In genomic region chr14:89276424-89276975, GRCh38 we compare ENCODE assay signal across 8 cellular contexts.
DNase-seq lines count a peak whose midpoint lies in the region; ATAC-seq and TF ChIP-seq lines count a peak whose summit lies in the region.

No MANE protein-coding gene starts in this region.

- CTCF ChIA-PET in WTC11 (lab: Charles Lee), result interaction anchor here (0.5 kb wide), 1 partner anchor 42 kb away, joined by 4 read pairs; no protein-coding TSS in a partner anchor

- ATAC-seq in GM21423 (IDR thresholded peaks at IDR 0.05; ENCODE audit: unreplicated experiment) (peak; percentile 95), WTC11 (no peak)

- H3K36me3 Mint-ChIP-seq in activated naive CD4-positive, alpha-beta T cell treated with anti-CD3 and anti-CD28 coated beads, Interleukin-2, amount 50 U/mL, for 24 hours, result peaks cover 26% of the 10 kb centered on the region
- peaks cover 24% of the 10 kb centered on the region for H3K36me3 Mint-ChIP-seq in WTC11

- H3K27ac Mint-ChIP-seq in activated naive CD4-positive, alpha-beta T cell treated with anti-CD3 and anti-CD28 coated beads, Interleukin-2, amount 50 U/mL, for 24 hours, result peak overlapping the region; percentile 53
- H3K27ac Mint-ChIP-seq in WTC11, result no peak overlapping the region

- H3K9me3 Mint-ChIP-seq in activated naive CD4-positive, alpha-beta T cell treated with anti-CD3 and anti-CD28 coated beads, Interleukin-2, amount 50 U/mL, for 24 hours, result no peaks in the 10 kb centered on the region
- no peaks in the 10 kb centered on the region for H3K9me3 Mint-ChIP-seq in WTC11

- H3K4me3 Mint-ChIP-seq in activated naive CD4-positive, alpha-beta T cell treated with anti-CD3 and anti-CD28 coated beads, Interleukin-2, amount 50 U/mL, for 24 hours, result peak overlapping the region; percentile 24
- no peak overlapping the region for H3K4me3 Mint-ChIP-seq in WTC11

- H3K4me1 Mint-ChIP-seq in activated naive CD4-positive, alpha-beta T cell treated with anti-CD3 and anti-CD28 coated beads, Interleukin-2, amount 50 U/mL, for 24 hours, result peaks cover 74% of the 10 kb centered on the region
- peaks cover 77% of the 10 kb centered on the region for H3K4me1 Mint-ChIP-seq in WTC11

- TF ChIP-seq CTCF in WTC11 (IDR thresholded peaks at IDR 0.05), result no peak

- no peaks in the 10 kb centered on the region for H3K27me3 Mint-ChIP-seq in activated naive CD4-positive, alpha-beta T cell treated with anti-CD3 and anti-CD28 coated beads, Interleukin-2, amount 50 U/mL, for 24 hours
- H3K27me3 Mint-ChIP-seq in WTC11 (ENCODE audit: low read depth), result no peaks in the 10 kb centered on the region

- peak; percentile 1 for DNase-seq in GDM1 (lab: John Stamatoyannopoulos, UW)
- DNase-seq in HT1080 (ENCODE audit: low read depth), result peak; percentile 51
- DNase-seq in stimulated activated CD4-positive, alpha-beta T cell treated with anti-CD3 and anti-CD28 coated beads, Interleukin-2, amount 100 ng/mL, for 48 hours, result peak; percentile 66 to 71
- no peak for DNase-seq in WTC11 (ENCODE audit: low spot score)
- DNase-seq in NCI-H345 treated with DMSO at 0.1 percent for 48 hours (lab: John Stamatoyannopoulos, UW; ENCODE audit: unreplicated experiment), result no peak
- DNase-seq in effector CD4-positive, alpha-beta T cell, result no peak

- POLR2A ChIA-PET in WTC11 (lab: Charles Lee), result no interaction called here

TF ChIP-seq in WTC11, 78 proteins besides CTCF, POLR2A, EP300 and RAD21:
- TF ChIP-seq AR (CRISPR knock-in tag; IDR thresholded peaks at IDR 0.05) (no peak), ARID4B (CRISPR knock-in tag; IDR thresholded peaks at IDR 0.05; ENCODE audit: borderline replicate concordance) (no peak), NFYB (CRISPR knock-in tag; conservative IDR thresholded peaks at IDR 0.05; ENCODE audit: low read depth) (no peak), NR2C2 (CRISPR knock-in tag; IDR thresholded peaks at IDR 0.05) (no peak), EMX1 (CRISPR knock-in tag; IDR thresholded peaks at IDR 0.05) (no peak), ETV6 (CRISPR knock-in tag; IDR thresholded peaks at IDR 0.05) (no peak), KAT7 (CRISPR knock-in tag; IDR thresholded peaks at IDR 0.05; ENCODE audit: borderline replicate concordance) (no peak), NR1H2 (CRISPR knock-in tag; IDR thresholded peaks at IDR 0.05) (no peak), TP53 (CRISPR knock-in tag; IDR thresholded peaks at IDR 0.05) (no peak), PRRX2 (CRISPR knock-in tag; IDR thresholded peaks at IDR 0.05) (no peak), FOXK1 (CRISPR knock-in tag; IDR thresholded peaks at IDR 0.05) (no peak), ZSCAN18 (CRISPR knock-in tag; IDR thresholded peaks at IDR 0.05) (no peak), ATF2 (CRISPR knock-in tag; IDR thresholded peaks at IDR 0.05; ENCODE audit: borderline replicate concordance, low read depth) (no peak), ZNF232 (CRISPR knock-in tag; IDR thresholded peaks at IDR 0.05) (no peak)
- TF ChIP-seq, protein P1, sequence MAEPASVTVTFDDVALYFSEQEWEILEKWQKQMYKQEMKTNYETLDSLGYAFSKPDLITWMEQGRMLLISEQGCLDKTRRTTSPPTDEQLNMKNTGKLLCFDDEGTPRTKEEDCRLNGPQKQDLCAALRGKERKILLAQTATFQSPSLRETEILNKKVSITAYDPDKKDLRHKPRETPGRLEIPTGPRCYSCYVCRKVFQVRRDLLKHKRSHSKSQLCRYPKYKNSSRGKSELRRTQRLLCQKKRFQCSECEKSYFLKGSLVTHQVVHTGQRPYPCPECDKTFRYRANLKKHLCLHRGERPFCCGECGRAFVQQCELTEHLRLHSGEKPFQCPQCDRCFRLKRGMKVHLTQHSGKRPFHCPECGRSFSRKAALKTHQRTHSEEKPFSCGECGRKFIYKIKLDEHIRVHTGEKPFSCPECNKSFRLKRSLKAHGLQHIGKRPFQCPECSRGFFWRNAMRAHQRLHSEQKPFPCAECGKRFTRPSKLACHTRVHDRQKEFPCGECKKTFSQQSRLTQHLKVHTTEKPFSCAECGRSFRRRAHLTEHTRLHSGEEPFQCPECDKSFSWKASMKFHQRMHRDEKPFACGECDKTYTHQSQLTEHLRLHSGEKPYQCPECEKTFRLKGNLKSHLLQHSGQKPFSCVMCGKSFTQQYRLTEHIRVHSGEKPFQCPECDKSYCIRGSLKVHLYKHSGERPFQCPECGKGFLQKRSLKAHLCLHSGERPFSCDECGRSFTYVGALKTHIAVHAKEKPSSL (CRISPR knock-in tag; conservative IDR thresholded peaks at IDR 0.05), result no peak

Comparison
In these comparisons a context has a peak if more than half of its experiments do, and no peak if none do; other contexts are left out.
1. DNase-seq: peak in GDM1 (single experiment), HT1080 (single experiment) and stimulated activated CD4-positive, alpha-beta T cell treated with anti-CD3 and anti-CD28 coated beads, Interleukin-2, amount 100 ng/mL, for 48 hours (2 of 2); none in WTC11 (single experiment), NCI-H345 treated with DMSO at 0.1 percent for 48 hours (single experiment) and effector CD4-positive, alpha-beta T cell (single experiment).